Comparison of ENCODE assay signal across 8 cellular contexts in the genomic region with DNA sequence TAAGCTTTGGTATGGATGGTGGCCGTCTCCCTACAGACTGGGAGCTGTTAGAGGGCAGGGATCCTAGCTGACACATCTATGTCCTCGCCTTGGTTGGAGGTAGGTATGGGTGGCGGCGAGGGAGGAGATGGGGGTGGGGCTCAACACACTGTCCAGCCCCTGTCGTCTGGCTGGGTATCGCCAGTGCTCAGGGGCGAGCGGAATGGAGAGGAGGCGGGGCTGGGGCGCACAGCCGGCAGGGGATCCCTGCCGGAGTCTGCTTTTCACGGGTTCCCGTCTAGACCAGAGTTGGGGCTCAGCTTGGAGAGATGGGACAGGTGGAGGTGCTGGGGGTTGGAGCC. TPM values are rescaled to one million over a fixed set of nuclear protein-coding genes. Genes with fewer than 3 reads are reported as not detected.
DNase-seq lines count a peak whose midpoint lies in the region; ATAC-seq and TF ChIP-seq lines count a peak whose summit lies in the region.

No MANE protein-coding gene starts in this region.

- DNase-seq in activated CD4-positive, alpha-beta T cell treated with anti-CD3 and anti-CD28 coated beads for 48 hours = peak; percentile 47
- DNase-seq in activated CD4-positive, alpha-beta T cell treated with anti-CD3 and anti-CD28 coated beads for 1 hour = no peak
- DNase-seq in A172 (ENCODE audit: low spot score) (no peak), SKM-1 (lab: John Stamatoyannopoulos, UW; ENCODE audit: unreplicated experiment) (no peak)

- H3K27ac ChIP-seq in OCI-LY1 (ENCODE audit: low read depth, low read length, poor library complexity, severe bottlenecking) (no peak overlapping the region), duodenal mucosa (ENCODE audit: low read depth, low read length) (no peak overlapping the region)

- no peak for TF ChIP-seq CTCF in OCI-LY1 (IDR thresholded peaks at IDR 0.05; ENCODE audit: low read length)

- no peak for ATAC-seq in GM18520 (IDR thresholded peaks at IDR 0.05; ENCODE audit: unreplicated experiment)

- H3K4me3 ChIP-seq in OCI-LY1 (ENCODE audit: low read depth, low read length, poor library complexity, severe bottlenecking) (peak overlapping the region; percentile 58), duodenal mucosa (ENCODE audit: low read depth in 1 of 2, low read length in 2 of 2) (peak overlapping the region; percentile 65 to 74), neuron (ENCODE audit: low read length) (peak overlapping the region; percentile 44)

- no peaks in the 10 kb centered on the region for H3K27me3 ChIP-seq in OCI-LY1 (ENCODE audit: insufficient read depth, low read length)
- H3K27me3 ChIP-seq in duodenal mucosa (ENCODE audit: control insufficient read depth in 1 of 2, insufficient read depth in 2 of 2, low read length in 2 of 2) = peaks cover 0 to 3% of the 10 kb centered on the region in 2 donors
- H3K27me3 ChIP-seq in neuron (ENCODE audit: insufficient read depth, low read length) = peaks cover 9% of the 10 kb centered on the region

- peak overlapping the region; percentile 59; the same call in 1 of the 2 replicates for H3K9ac ChIP-seq in OCI-LY1 (ENCODE audit: low read length)
- peak overlapping the region; percentile 30 to 91 for H3K9ac ChIP-seq in duodenal mucosa (ENCODE audit: low read depth in 1 of 2, low read length in 2 of 2)

- no peaks in the 10 kb centered on the region for H3K79me2 ChIP-seq in OCI-LY1 (ENCODE audit: insufficient read depth, low read length)

- H3K9me2 ChIP-seq in OCI-LY1 (ENCODE audit: low read depth, low read length) = no peaks in the 10 kb centered on the region

- H3K9me3 ChIP-seq in OCI-LY1 (ENCODE audit: low read length) = no peaks in the 10 kb centered on the region
- no peaks in the 10 kb centered on the region for H3K9me3 ChIP-seq in duodenal mucosa (ENCODE audit: control insufficient read depth in 1 of 2, low read length in 2 of 2)
- no peaks in the 10 kb centered on the region for H3K9me3 ChIP-seq in neuron (ENCODE audit: low read length)

- no peaks in the 10 kb centered on the region; the same call in 1 of the 2 replicates for H3F3A ChIP-seq in OCI-LY1 (ENCODE audit: insufficient read depth, low read length)

- no peaks in the 10 kb centered on the region for H4K20me1 ChIP-seq in OCI-LY1 (ENCODE audit: insufficient read depth, low read length)

- peak overlapping the region; percentile 75 for H3K4me2 ChIP-seq in OCI-LY1 (ENCODE audit: low read length)

- H3K4me1 ChIP-seq in OCI-LY1 (ENCODE audit: insufficient read depth, low read length, severe bottlenecking) (peaks cover 31% of the 10 kb centered on the region), duodenal mucosa (ENCODE audit: control insufficient read depth in 1 of 2, insufficient read depth in 2 of 2, low read length in 2 of 2) (peaks cover 22 to 25% of the 10 kb centered on the region in 2 donors), neuron (ENCODE audit: insufficient read depth, low read length) (peaks cover 8% of the 10 kb centered on the region)

- H2AFZ ChIP-seq in OCI-LY1 (ENCODE audit: low read length) (no peak overlapping the region), neuron (ENCODE audit: low read depth, low read length) (peak overlapping the region; percentile 31)

- H3K36me3 ChIP-seq in OCI-LY1 (ENCODE audit: insufficient read depth, low read length) = no peaks in the 10 kb centered on the region
- no peaks in the 10 kb centered on the region for H3K36me3 ChIP-seq in duodenal mucosa (ENCODE audit: control insufficient read depth in 1 of 2, insufficient read depth in 2 of 2, low read length in 2 of 2)
- H3K36me3 ChIP-seq in neuron (ENCODE audit: insufficient read depth, low read length) = no peaks in the 10 kb centered on the region

RNA-seq across cellular contexts. Expression of a gene that starts 16.1 kb away (rescaled TPM):
- total RNA-seq in A172 (2014; rRNA removed; shearing (Covaris generic)) = 2.3 and 3.3 TPM in 2 replicates

RNA-seq across cellular contexts. Expression of a gene that starts 28.4 kb away (rescaled TPM):
- total RNA-seq in A172 (2014; rRNA removed; shearing (Covaris generic)) = 1.5 and 3.3 TPM in 2 replicates

RNA-seq across cellular contexts. Expression of a gene that starts 47.0 kb away (rescaled TPM):
- total RNA-seq in A172 (2014; rRNA removed; shearing (Covaris generic)) = 70.3 and 74.7 TPM in 2 replicates

RNA-seq across cellular contexts. Expression of a gene that starts 56.7 kb away (rescaled TPM):
- total RNA-seq in A172 (2014; rRNA removed; shearing (Covaris generic)) = not detected in 2 replicates
